Comparison of ENCODE assay signal across 1 cellular context in genomic region chr6:165340532-165340931, GRCh38.
TF ChIP-seq lines count a peak whose summit lies in the region.

No MANE protein-coding gene starts in this region.

TF ChIP-seq in H1, 55 proteins besides CTCF, POLR2A, EP300 and RAD21 (continued from another document):
- TF ChIP-seq, protein P1, sequence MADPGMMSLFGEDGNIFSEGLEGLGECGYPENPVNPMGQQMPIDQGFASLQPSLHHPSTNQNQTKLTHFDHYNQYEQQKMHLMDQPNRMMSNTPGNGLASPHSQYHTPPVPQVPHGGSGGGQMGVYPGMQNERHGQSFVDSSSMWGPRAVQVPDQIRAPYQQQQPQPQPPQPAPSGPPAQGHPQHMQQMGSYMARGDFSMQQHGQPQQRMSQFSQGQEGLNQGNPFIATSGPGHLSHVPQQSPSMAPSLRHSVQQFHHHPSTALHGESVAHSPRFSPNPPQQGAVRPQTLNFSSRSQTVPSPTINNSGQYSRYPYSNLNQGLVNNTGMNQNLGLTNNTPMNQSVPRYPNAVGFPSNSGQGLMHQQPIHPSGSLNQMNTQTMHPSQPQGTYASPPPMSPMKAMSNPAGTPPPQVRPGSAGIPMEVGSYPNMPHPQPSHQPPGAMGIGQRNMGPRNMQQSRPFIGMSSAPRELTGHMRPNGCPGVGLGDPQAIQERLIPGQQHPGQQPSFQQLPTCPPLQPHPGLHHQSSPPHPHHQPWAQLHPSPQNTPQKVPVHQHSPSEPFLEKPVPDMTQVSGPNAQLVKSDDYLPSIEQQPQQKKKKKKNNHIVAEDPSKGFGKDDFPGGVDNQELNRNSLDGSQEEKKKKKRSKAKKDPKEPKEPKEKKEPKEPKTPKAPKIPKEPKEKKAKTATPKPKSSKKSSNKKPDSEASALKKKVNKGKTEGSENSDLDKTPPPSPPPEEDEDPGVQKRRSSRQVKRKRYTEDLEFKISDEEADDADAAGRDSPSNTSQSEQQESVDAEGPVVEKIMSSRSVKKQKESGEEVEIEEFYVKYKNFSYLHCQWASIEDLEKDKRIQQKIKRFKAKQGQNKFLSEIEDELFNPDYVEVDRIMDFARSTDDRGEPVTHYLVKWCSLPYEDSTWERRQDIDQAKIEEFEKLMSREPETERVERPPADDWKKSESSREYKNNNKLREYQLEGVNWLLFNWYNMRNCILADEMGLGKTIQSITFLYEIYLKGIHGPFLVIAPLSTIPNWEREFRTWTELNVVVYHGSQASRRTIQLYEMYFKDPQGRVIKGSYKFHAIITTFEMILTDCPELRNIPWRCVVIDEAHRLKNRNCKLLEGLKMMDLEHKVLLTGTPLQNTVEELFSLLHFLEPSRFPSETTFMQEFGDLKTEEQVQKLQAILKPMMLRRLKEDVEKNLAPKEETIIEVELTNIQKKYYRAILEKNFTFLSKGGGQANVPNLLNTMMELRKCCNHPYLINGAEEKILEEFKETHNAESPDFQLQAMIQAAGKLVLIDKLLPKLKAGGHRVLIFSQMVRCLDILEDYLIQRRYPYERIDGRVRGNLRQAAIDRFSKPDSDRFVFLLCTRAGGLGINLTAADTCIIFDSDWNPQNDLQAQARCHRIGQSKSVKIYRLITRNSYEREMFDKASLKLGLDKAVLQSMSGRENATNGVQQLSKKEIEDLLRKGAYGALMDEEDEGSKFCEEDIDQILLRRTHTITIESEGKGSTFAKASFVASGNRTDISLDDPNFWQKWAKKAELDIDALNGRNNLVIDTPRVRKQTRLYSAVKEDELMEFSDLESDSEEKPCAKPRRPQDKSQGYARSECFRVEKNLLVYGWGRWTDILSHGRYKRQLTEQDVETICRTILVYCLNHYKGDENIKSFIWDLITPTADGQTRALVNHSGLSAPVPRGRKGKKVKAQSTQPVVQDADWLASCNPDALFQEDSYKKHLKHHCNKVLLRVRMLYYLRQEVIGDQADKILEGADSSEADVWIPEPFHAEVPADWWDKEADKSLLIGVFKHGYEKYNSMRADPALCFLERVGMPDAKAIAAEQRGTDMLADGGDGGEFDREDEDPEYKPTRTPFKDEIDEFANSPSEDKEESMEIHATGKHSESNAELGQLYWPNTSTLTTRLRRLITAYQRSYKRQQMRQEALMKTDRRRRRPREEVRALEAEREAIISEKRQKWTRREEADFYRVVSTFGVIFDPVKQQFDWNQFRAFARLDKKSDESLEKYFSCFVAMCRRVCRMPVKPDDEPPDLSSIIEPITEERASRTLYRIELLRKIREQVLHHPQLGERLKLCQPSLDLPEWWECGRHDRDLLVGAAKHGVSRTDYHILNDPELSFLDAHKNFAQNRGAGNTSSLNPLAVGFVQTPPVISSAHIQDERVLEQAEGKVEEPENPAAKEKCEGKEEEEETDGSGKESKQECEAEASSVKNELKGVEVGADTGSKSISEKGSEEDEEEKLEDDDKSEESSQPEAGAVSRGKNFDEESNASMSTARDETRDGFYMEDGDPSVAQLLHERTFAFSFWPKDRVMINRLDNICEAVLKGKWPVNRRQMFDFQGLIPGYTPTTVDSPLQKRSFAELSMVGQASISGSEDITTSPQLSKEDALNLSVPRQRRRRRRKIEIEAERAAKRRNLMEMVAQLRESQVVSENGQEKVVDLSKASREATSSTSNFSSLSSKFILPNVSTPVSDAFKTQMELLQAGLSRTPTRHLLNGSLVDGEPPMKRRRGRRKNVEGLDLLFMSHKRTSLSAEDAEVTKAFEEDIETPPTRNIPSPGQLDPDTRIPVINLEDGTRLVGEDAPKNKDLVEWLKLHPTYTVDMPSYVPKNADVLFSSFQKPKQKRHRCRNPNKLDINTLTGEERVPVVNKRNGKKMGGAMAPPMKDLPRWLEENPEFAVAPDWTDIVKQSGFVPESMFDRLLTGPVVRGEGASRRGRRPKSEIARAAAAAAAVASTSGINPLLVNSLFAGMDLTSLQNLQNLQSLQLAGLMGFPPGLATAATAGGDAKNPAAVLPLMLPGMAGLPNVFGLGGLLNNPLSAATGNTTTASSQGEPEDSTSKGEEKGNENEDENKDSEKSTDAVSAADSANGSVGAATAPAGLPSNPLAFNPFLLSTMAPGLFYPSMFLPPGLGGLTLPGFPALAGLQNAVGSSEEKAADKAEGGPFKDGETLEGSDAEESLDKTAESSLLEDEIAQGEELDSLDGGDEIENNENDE (IDR thresholded peaks at IDR 0.05; ENCODE audit: insufficient replicate concordance, low read length) = no peak
- TF ChIP-seq ATF2 (IDR thresholded peaks at IDR 0.05; ENCODE audit: low read length) = no peak
TF ChIP-seq in H1: peak in this region for 0.
